In genomic region chr12:89348894-89349669, GRCh38 we compare ENCODE assay signal across 1 cellular context.
TF ChIP-seq lines count a peak whose summit lies in the region.

No MANE protein-coding gene starts in this region.

TF ChIP-seq in HepG2, 621 proteins besides CTCF, POLR2A, EP300 and RAD21 (continued from another document and continues in another):
- TF ChIP-seq BCL3 (CRISPR knock-in tag; IDR thresholded peaks at IDR 0.05) = no peak
- no peak for TF ChIP-seq ZBTB3 (CRISPR knock-in tag; IDR thresholded peaks at IDR 0.05; ENCODE audit: borderline replicate concordance, low read depth)
- TF ChIP-seq ZNF264 (CRISPR knock-in tag; IDR thresholded peaks at IDR 0.05) = peak; percentile 58; the same call in 1 of the 2 replicates
- peak; percentile 62; the same call in 1 of the 2 replicates for TF ChIP-seq TFAP4 (IDR thresholded peaks at IDR 0.05; ENCODE audit: borderline replicate concordance, low read depth)
- no peak for TF ChIP-seq SUZ12 (IDR thresholded peaks at IDR 0.05; ENCODE audit: low read depth, low read length)
- 0 out of 2 replicates have a peak, but pooled peaks have one; percentile 22 for TF ChIP-seq ZNF605 (CRISPR knock-in tag; IDR thresholded peaks at IDR 0.05)
- TF ChIP-seq ZKSCAN8 (CRISPR knock-in tag; IDR thresholded peaks at IDR 0.05; ENCODE audit: borderline replicate concordance) = no peak
- TF ChIP-seq GATAD1 (CRISPR knock-in tag; IDR thresholded peaks at IDR 0.05) = 0 out of 2 replicates have a peak, but pooled peaks have one; percentile 23
- 0 out of 2 replicates have a peak, but pooled peaks have one; percentile 18 for TF ChIP-seq KDM5A (IDR thresholded peaks at IDR 0.05; ENCODE audit: borderline replicate concordance, low read length)
- peak; percentile 44; the same call in 1 of the 2 replicates for TF ChIP-seq MED1 (CRISPR knock-in tag; IDR thresholded peaks at IDR 0.05)
- TF ChIP-seq CCDC6 (CRISPR knock-in tag; IDR thresholded peaks at IDR 0.05) = no peak
- no peak for TF ChIP-seq ZFAT (CRISPR knock-in tag; conservative IDR thresholded peaks at IDR 0.05)
- no peak for TF ChIP-seq ZSCAN21 (CRISPR knock-in tag; IDR thresholded peaks at IDR 0.05; ENCODE audit: borderline replicate concordance)
- TF ChIP-seq HOXA7 (CRISPR knock-in tag; IDR thresholded peaks at IDR 0.05) = no peak
- no peak for TF ChIP-seq ZNF709 (CRISPR knock-in tag; IDR thresholded peaks at IDR 0.05)
- no peak for TF ChIP-seq SP4 (CRISPR knock-in tag; IDR thresholded peaks at IDR 0.05)
- TF ChIP-seq POLR2AphosphoS5 (IDR thresholded peaks at IDR 0.05; ENCODE audit: low read depth, low read length) = peak; percentile 28; the same call in 1 of the 2 replicates
- peak; percentile 36; the same call in 1 of the 2 replicates for TF ChIP-seq TAF1 (CRISPR knock-in tag; IDR thresholded peaks at IDR 0.05)
- 0 out of 2 replicates have a peak, but pooled peaks have one; percentile 14 for TF ChIP-seq ZNF800 (CRISPR knock-in tag; IDR thresholded peaks at IDR 0.05)
- 0 out of 2 replicates have a peak, but pooled peaks have one; percentile 48 for TF ChIP-seq HOXA5 (CRISPR knock-in tag; IDR thresholded peaks at IDR 0.05)
- no peak for TF ChIP-seq GLI4 (CRISPR knock-in tag; IDR thresholded peaks at IDR 0.05; ENCODE audit: borderline replicate concordance)
- peak; percentile 34; the same call in 1 of the 2 replicates for TF ChIP-seq SALL1 (CRISPR knock-in tag; IDR thresholded peaks at IDR 0.05)
- no peak for TF ChIP-seq ZNF34 (CRISPR knock-in tag; IDR thresholded peaks at IDR 0.05; ENCODE audit: borderline replicate concordance)
- TF ChIP-seq ZC3H13 (CRISPR knock-in tag; IDR thresholded peaks at IDR 0.05) = peak; percentile 98
- TF ChIP-seq DMAP1 (CRISPR knock-in tag; IDR thresholded peaks at IDR 0.05) = no peak
- peak; percentile 24; the same call in 1 of the 2 replicates for TF ChIP-seq ZNF563 (CRISPR knock-in tag; IDR thresholded peaks at IDR 0.05)
- TF ChIP-seq JARID2 (CRISPR knock-in tag; IDR thresholded peaks at IDR 0.05; ENCODE audit: insufficient replicate concordance) = no peak
- 0 out of 2 replicates have a peak, but pooled peaks have one; percentile 35 for TF ChIP-seq E2F1 (CRISPR knock-in tag; IDR thresholded peaks at IDR 0.05)
- TF ChIP-seq ZFP91 (CRISPR knock-in tag; IDR thresholded peaks at IDR 0.05; ENCODE audit: borderline replicate concordance) = 0 out of 2 replicates have a peak, but pooled peaks have one; percentile 16
- TF ChIP-seq UBTF (CRISPR knock-in tag; IDR thresholded peaks at IDR 0.05) = peak; percentile 28; the same call in 1 of the 2 replicates
- 0 out of 2 replicates have a peak, but pooled peaks have one; percentile 44 for TF ChIP-seq ZNF160 (CRISPR knock-in tag; IDR thresholded peaks at IDR 0.05)
- 0 out of 2 replicates have a peak, but pooled peaks have one; percentile 24 for TF ChIP-seq TARDBP (CRISPR knock-in tag; IDR thresholded peaks at IDR 0.05)
- no peak for TF ChIP-seq NFIB (CRISPR knock-in tag; IDR thresholded peaks at IDR 0.05; ENCODE audit: borderline replicate concordance)
- no peak for TF ChIP-seq ZNF354B (CRISPR knock-in tag; IDR thresholded peaks at IDR 0.05)
- 0 out of 2 replicates have a peak, but pooled peaks have one; percentile 42 for TF ChIP-seq ZNF766 (CRISPR knock-in tag; IDR thresholded peaks at IDR 0.05; ENCODE audit: borderline replicate concordance)
- TF ChIP-seq ADNP (CRISPR knock-in tag; IDR thresholded peaks at IDR 0.05) = no peak
- peak; percentile 31; the same call in 1 of the 2 replicates for TF ChIP-seq ZNF878 (CRISPR knock-in tag; IDR thresholded peaks at IDR 0.05)
- no peak for TF ChIP-seq PREB (CRISPR knock-in tag; IDR thresholded peaks at IDR 0.05)
- TF ChIP-seq ZFP82 (CRISPR knock-in tag; IDR thresholded peaks at IDR 0.05; ENCODE audit: borderline replicate concordance) = no peak
- no peak for TF ChIP-seq BRD4 (CRISPR knock-in tag; IDR thresholded peaks at IDR 0.05)
- TF ChIP-seq TRIM24 (CRISPR knock-in tag; IDR thresholded peaks at IDR 0.05) = no peak
- no peak for TF ChIP-seq ZNF296 (CRISPR knock-in tag; conservative IDR thresholded peaks at IDR 0.05)
- no peak for TF ChIP-seq MLX (CRISPR knock-in tag; IDR thresholded peaks at IDR 0.05)
- TF ChIP-seq NR2F6 (IDR thresholded peaks at IDR 0.05) = no peak
- TF ChIP-seq NR2F6 (CRISPR knock-in tag; IDR thresholded peaks at IDR 0.05) = no peak
- TF ChIP-seq PRMT3 (CRISPR knock-in tag; IDR thresholded peaks at IDR 0.05; ENCODE audit: borderline replicate concordance, low read depth) = no peak
- 0 out of 2 replicates have a peak, but pooled peaks have one; percentile 23 for TF ChIP-seq MEIS2 (CRISPR knock-in tag; IDR thresholded peaks at IDR 0.05)
- TF ChIP-seq PAF1 (CRISPR knock-in tag; IDR thresholded peaks at IDR 0.05) = peak; percentile 92
- peak; percentile 84; the same call in 1 of the 2 replicates for TF ChIP-seq AFF4 (CRISPR knock-in tag; IDR thresholded peaks at IDR 0.05)
- no peak for TF ChIP-seq TBL1XR1 (IDR thresholded peaks at IDR 0.05; ENCODE audit: borderline replicate concordance, low read length, partially characterized antibody)
- no peak for TF ChIP-seq CCAR2 (optimal IDR thresholded peaks at IDR 0.05; ENCODE audit: low read depth, low read length)
- no peak for TF ChIP-seq ARHGAP35 (CRISPR knock-in tag; IDR thresholded peaks at IDR 0.05; ENCODE audit: borderline replicate concordance)
- peak; percentile 16; the same call in 1 of the 2 replicates for TF ChIP-seq ZNF431 (CRISPR knock-in tag; IDR thresholded peaks at IDR 0.05; ENCODE audit: borderline replicate concordance, low read depth)
- TF ChIP-seq SNAPC2 (CRISPR knock-in tag; IDR thresholded peaks at IDR 0.05) = 0 out of 2 replicates have a peak, but pooled peaks have one; percentile 74
- TF ChIP-seq NONO (IDR thresholded peaks at IDR 0.05) = no peak
- TF ChIP-seq NONO (CRISPR knock-in tag; conservative IDR thresholded peaks at IDR 0.05) = no peak
- no peak for TF ChIP-seq U2AF2 (IDR thresholded peaks at IDR 0.05; ENCODE audit: low read depth, low read length)
